ENCODE assay signal across 12 cellular contexts in genomic region chr15:77508541-77509505, GRCh38.
DNase-seq lines count a peak whose midpoint lies in the region; ATAC-seq and TF ChIP-seq lines count a peak whose summit lies in the region.
"Had no signal": no experiment of that assay in that cellular context is flagged by ENCODE, and none has a peak within 500 bp of the region (broad histone marks: within the 10 kb centered on the region; RNA-seq: fewer than 3 reads in every experiment).

No MANE protein-coding gene starts in this region.

- intact Hi-C loops in thyroid gland (cut with DNase I): no loop called here

- TF ChIP-seq POLR2A in thyroid gland (IDR thresholded peaks at IDR 0.05): no peak

- H3K9me3 ChIP-seq in thyroid gland: no peaks in the 10 kb centered on the region

- TF ChIP-seq CTCF in thyroid gland (IDR thresholded peaks at IDR 0.05) (no peak), GM13977 (IDR thresholded peaks at IDR 0.05; ENCODE audit: extremely low read depth, insufficient read depth, missing control alignments) (no peak)

- DNase-seq in DMS79 treated with DMSO at 0.1 percent for 48 hours (lab: John Stamatoyannopoulos, UW) (peak; percentile 5), DMS79 (lab: John Stamatoyannopoulos, UW) (no peak), dedifferentiated amniotic fluid mesenchymal stem cell (ENCODE audit: extremely low spot score) (peak; percentile 31), lung microvascular endothelial cell (ENCODE audit: low read depth in 2 of 2) (peak; percentile 51 to 60), thyroid gland (peak; percentile 59 to 64), NCI-H2171 treated with DMSO at 0.1 percent for 48 hours (lab: John Stamatoyannopoulos, UW) (no peak), GM13977 (ENCODE audit: low spot score) (no peak)
- DNase-seq: activated CD4-positive, alpha-beta memory T cell treated with anti-CD3 and anti-CD28 coated beads for 36 hours; KBM-7; stimulated activated CD4-positive, alpha-beta T cell treated with anti-CD3 and anti-CD28 coated beads, Interleukin-1b, Interleukin-23, amount 100 ng/mL, for 48 hours had no signal

- peak overlapping the region; percentile 87 to 96 (median 96) for H3K27ac ChIP-seq in thyroid gland
- H3K27ac ChIP-seq: 22Rv1 had no signal

- in situ Hi-C loops in GM13977 (cut with MboI; ENCODE audit: low pct_unique_long_range_greater_than_20kb, low sequenced_read_pairs, unreplicated experiment): no loop called here

- H3K4me1 ChIP-seq in thyroid gland: peaks cover 44 to 56% of the 10 kb centered on the region in 2 donors

- H3K36me3 ChIP-seq in thyroid gland: no peaks in the 10 kb centered on the region

- no peak for ATAC-seq in HG02852 (IDR thresholded peaks at IDR 0.05; ENCODE audit: unreplicated experiment)

- H3K27me3 ChIP-seq in thyroid gland: no peaks in the 10 kb centered on the region

- 54 to 61% methylated on average over 8 of the region's 8 CpGs for WGBS in thyroid gland, 2 donors

- no peak overlapping the region for H3K4me3 ChIP-seq in thyroid gland (replicated peaks in 1 of 3)

Comparison
In these comparisons a context has a peak if more than half of its experiments do, and no peak if none do; other contexts are left out.
1. DNase-seq: peak in DMS79 treated with DMSO at 0.1 percent for 48 hours (single experiment), dedifferentiated amniotic fluid mesenchymal stem cell (single experiment), lung microvascular endothelial cell (2 of 2) and thyroid gland (2 of 2); none in DMS79 (single experiment), NCI-H2171 treated with DMSO at 0.1 percent for 48 hours (single experiment) and GM13977 (single experiment).